ENCODE assay signal across 10 cellular contexts in the genomic region with DNA sequence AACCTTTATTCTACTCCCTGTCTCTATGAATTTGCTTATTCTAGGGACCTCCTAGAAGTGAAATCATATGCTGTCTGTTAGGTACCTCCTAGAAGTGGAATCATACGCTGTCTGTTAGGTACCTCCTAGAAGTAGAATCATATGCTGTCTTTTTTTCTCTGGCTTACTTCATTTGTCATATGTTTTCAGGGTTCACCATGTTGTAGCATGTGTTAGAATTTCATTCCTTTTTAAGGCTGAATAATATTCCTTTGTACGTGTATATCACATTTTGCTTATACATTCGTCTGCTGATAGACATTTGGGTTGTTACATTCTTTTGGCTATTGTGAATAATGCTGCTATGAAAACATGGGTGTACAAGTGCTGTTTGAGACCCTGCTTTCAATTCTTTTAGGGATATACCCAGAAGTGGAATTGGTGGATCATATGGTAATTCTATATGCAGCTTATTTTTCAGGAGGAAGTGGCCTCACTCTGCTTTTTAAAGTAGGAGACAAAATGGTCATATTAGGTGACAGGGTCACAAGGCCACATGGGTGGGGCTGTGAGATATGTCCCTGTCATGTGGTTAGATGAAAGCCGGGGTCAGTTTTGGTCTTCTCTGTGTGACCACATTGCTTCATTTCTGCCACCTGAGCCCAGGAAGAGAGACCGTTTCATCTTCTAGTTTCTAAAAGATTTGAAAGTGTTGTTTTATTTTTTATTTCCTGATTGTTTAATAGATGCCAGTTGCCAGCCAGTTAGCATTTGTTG.
DNase-seq lines count a peak whose midpoint lies in the region; ATAC-seq and TF ChIP-seq lines count a peak whose summit lies in the region.
"Had no signal": no experiment of that assay in that cellular context is flagged by ENCODE, and none has a peak within 500 bp of the region (broad histone marks: within the 10 kb centered on the region; RNA-seq: fewer than 3 reads in every experiment).

No MANE protein-coding gene starts in this region.

- no peak for TF ChIP-seq EP300 in gastroesophageal sphincter (IDR thresholded peaks at IDR 0.05)

- peaks cover 0 to 27% of the 10 kb centered on the region in 2 donors for H3K36me3 ChIP-seq in gastroesophageal sphincter

- H3K27me3 ChIP-seq in gastroesophageal sphincter: no peaks in the 10 kb centered on the region

- TF ChIP-seq POLR2A in gastroesophageal sphincter (IDR thresholded peaks at IDR 0.05): no peak

- 86 to 92% methylated on average over 4 to 5 of the region's 5 CpGs for WGBS in gastroesophageal sphincter (ENCODE audit: low coverage in 1 of 2), 2 donors

- peak; percentile 66 for ATAC-seq in GM21367 (IDR thresholded peaks at IDR 0.05; ENCODE audit: unreplicated experiment)
- ATAC-seq in HG03439 (IDR thresholded peaks at IDR 0.05; ENCODE audit: unreplicated experiment): peak; percentile 68
- ATAC-seq in gastroesophageal sphincter: no peak

- CTCF ChIA-PET in GM10248 (lab: Yijun Ruan, JAX): interaction anchor here (1.0 to 1.5 kb wide), 6 partner anchors 9 to 82 kb away, joined by 3 to 5 read pairs (median 4); no protein-coding TSS in a partner anchor

- no peaks in the 10 kb centered on the region for H3K9me3 ChIP-seq in gastroesophageal sphincter

- H3K4me3 ChIP-seq in gastroesophageal sphincter: no peak overlapping the region
- H3K4me3 ChIP-seq: lung had no signal

- H3K4me1 ChIP-seq in gastroesophageal sphincter: peaks cover 0 to 41% (median 11%) of the 10 kb centered on the region in 3 donors

- H3K27ac ChIP-seq in gastroesophageal sphincter: peak overlapping the region in 3 of 4 donors; percentile 31 to 63 (median 51)
- H3K27ac ChIP-seq: HL-60 had no signal

- DNase-seq in GM10248 (ENCODE audit: extremely low spot score): peak; percentile 65
- no peak for DNase-seq in NCI-H146 treated with DMSO at 0.1 percent for 48 hours (lab: John Stamatoyannopoulos, UW; ENCODE audit: unreplicated experiment)
- no peak for DNase-seq in stimulated activated CD4-positive, alpha-beta T cell treated with anti-CD3 and anti-CD28 coated beads, Interleukin-4, amount 100 ng/mL, for 1 hour
- DNase-seq in DMS79 treated with DMSO at 0.1 percent for 48 hours (lab: John Stamatoyannopoulos, UW): no peak
- no peak for DNase-seq in LoVo (ENCODE audit: low spot score)

- POLR2A ChIA-PET in GM10248 (lab: Yijun Ruan, JAX): no interaction called here

- no peak for TF ChIP-seq CTCF in GM10248 (IDR thresholded peaks at IDR 0.05; ENCODE audit: control extremely low read depth, extremely low read depth, low read depth, missing control alignments)
- TF ChIP-seq CTCF in gastroesophageal sphincter (IDR thresholded peaks at IDR 0.05): no peak
